ENCODE assay signal across 2 cellular contexts in the genomic region with DNA sequence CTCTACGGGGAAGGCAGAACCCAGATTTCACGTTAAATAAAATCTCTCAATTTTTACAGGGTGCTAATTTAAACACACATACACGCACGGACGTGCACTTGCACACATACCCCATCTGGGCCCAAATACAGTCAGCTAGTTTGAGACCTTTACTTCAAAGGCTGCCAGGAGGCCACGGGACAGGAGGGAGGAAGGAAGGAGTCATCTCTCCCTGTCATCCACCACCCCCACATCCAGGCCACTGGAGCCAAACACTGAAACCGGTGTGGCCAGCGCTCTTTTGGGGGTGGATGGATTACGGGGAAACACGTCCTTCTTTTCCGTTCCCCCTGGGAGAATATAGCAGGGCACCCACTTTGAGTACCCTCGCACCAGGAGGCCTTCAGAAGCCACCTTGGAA.
TF ChIP-seq lines count a peak whose summit lies in the region.

No MANE protein-coding gene starts in this region.

TF ChIP-seq in GM23338, 12 proteins besides CTCF, POLR2A, EP300 and RAD21:
- TF ChIP-seq, protein P1, sequence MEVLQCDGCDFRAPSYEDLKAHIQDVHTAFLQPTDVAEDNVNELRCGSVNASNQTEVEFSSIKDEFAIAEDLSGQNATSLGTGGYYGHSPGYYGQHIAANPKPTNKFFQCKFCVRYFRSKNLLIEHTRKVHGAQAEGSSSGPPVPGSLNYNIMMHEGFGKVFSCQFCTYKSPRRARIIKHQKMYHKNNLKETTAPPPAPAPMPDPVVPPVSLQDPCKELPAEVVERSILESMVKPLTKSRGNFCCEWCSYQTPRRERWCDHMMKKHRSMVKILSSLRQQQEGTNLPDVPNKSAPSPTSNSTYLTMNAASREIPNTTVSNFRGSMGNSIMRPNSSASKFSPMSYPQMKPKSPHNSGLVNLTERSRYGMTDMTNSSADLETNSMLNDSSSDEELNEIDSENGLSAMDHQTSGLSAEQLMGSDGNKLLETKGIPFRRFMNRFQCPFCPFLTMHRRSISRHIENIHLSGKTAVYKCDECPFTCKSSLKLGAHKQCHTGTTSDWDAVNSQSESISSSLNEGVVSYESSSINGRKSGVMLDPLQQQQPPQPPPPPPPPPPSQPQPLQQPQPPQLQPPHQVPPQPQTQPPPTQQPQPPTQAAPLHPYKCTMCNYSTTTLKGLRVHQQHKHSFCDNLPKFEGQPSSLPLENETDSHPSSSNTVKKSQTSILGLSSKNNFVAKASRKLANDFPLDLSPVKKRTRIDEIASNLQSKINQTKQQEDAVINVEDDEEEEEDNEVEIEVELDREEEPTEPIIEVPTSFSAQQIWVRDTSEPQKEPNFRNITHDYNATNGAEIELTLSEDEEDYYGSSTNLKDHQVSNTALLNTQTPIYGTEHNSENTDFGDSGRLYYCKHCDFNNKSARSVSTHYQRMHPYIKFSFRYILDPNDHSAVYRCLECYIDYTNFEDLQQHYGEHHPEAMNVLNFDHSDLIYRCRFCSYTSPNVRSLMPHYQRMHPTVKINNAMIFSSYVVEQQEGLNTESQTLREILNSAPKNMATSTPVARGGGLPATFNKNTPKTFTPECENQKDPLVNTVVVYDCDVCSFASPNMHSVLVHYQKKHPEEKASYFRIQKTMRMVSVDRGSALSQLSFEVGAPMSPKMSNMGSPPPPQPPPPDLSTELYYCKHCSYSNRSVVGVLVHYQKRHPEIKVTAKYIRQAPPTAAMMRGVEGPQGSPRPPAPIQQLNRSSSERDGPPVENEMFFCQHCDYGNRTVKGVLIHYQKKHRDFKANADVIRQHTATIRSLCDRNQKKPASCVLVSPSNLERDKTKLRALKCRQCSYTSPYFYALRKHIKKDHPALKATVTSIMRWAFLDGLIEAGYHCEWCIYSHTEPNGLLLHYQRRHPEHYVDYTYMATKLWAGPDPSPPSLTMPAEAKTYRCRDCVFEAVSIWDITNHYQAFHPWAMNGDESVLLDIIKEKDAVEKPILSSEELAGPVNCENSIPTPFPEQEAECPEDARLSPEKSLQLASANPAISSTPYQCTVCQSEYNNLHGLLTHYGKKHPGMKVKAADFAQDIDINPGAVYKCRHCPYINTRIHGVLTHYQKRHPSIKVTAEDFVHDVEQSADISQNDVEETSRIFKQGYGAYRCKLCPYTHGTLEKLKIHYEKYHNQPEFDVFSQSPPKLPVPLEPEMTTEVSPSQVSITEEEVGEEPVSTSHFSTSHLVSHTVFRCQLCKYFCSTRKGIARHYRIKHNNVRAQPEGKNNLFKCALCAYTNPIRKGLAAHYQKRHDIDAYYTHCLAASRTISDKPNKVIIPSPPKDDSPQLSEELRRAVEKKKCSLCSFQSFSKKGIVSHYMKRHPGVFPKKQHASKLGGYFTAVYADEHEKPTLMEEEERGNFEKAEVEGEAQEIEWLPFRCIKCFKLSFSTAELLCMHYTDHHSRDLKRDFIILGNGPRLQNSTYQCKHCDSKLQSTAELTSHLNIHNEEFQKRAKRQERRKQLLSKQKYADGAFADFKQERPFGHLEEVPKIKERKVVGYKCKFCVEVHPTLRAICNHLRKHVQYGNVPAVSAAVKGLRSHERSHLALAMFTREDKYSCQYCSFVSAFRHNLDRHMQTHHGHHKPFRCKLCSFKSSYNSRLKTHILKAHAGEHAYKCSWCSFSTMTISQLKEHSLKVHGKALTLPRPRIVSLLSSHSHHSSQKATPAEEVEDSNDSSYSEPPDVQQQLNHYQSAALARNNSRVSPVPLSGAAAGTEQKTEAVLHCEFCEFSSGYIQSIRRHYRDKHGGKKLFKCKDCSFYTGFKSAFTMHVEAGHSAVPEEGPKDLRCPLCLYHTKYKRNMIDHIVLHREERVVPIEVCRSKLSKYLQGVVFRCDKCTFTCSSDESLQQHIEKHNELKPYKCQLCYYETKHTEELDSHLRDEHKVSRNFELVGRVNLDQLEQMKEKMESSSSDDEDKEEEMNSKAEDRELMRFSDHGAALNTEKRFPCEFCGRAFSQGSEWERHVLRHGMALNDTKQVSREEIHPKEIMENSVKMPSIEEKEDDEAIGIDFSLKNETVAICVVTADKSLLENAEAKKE (CRISPR knock-in tag; IDR thresholded peaks at IDR 0.05), result no peak
- TF ChIP-seq ZNF114 (CRISPR knock-in tag; IDR thresholded peaks at IDR 0.05) (no peak), ZNF331 (CRISPR knock-in tag; IDR thresholded peaks at IDR 0.05; ENCODE audit: low read depth) (no peak), NANOG (IDR thresholded peaks at IDR 0.05; ENCODE audit: borderline replicate concordance) (no peak), STAT1 (IDR thresholded peaks at IDR 0.05; ENCODE audit: unreplicated experiment) (no peak)

TF ChIP-seq in H1, 55 proteins besides CTCF, POLR2A, EP300 and RAD21:
- TF ChIP-seq CTBP2 (IDR thresholded peaks at IDR 0.05; ENCODE audit: borderline replicate concordance, insufficient read depth, insufficient read length, low read length), result no peak
- no peak for TF ChIP-seq SP4 (IDR thresholded peaks at IDR 0.05; ENCODE audit: low read length)
- no peak for TF ChIP-seq MAFK (IDR thresholded peaks at IDR 0.05; ENCODE audit: low read depth, low read length)
- no peak for TF ChIP-seq SIX5 (IDR thresholded peaks at IDR 0.05; ENCODE audit: low read depth, low read length)
- TF ChIP-seq RFX5 (IDR thresholded peaks at IDR 0.05; ENCODE audit: borderline replicate concordance, low read depth, low read length), result no peak
- TF ChIP-seq RBBP5 (IDR thresholded peaks at IDR 0.05; ENCODE audit: borderline replicate concordance, low read depth, low read length), result no peak
- TF ChIP-seq CBX5 (IDR thresholded peaks at IDR 0.05; ENCODE audit: low read depth, low read length), result no peak
- no peak for TF ChIP-seq SUZ12 (IDR thresholded peaks at IDR 0.05; ENCODE audit: low read length)
- TF ChIP-seq NANOG (IDR thresholded peaks at IDR 0.05; ENCODE audit: insufficient read depth, low read depth, low read length, poor library complexity, severe bottlenecking), result no peak
- TF ChIP-seq TEAD4 (IDR thresholded peaks at IDR 0.05; ENCODE audit: low read depth, low read length), result no peak
